In genomic region chr15:68820205-68820588, GRCh38 we compare ENCODE assay signal across 8 cellular contexts. TPM values are rescaled to one million over a fixed set of nuclear protein-coding genes. Genes with fewer than 3 reads are reported as not detected.
DNase-seq lines count a peak whose midpoint lies in the region; ATAC-seq and TF ChIP-seq lines count a peak whose summit lies in the region.

No MANE protein-coding gene starts in this region.

- no peaks in the 10 kb centered on the region for H3K36me3 ChIP-seq in kidney epithelial cell (ENCODE audit: control insufficient read depth, insufficient read depth, low read length)

- H3K4me1 Mint-ChIP-seq in T-helper 1 cell treated with Interleukin-12 subunit alpha and Interleukin-12 subunit beta and Interleukin-4 antibody, amounts not matched to agents 30 μg/mL and 1 μg/mL, for 36 hours (ENCODE audit: low read depth) = peaks cover 26% of the 10 kb centered on the region

- peak overlapping the region; percentile 100 for H3K27ac Mint-ChIP-seq in T-helper 1 cell treated with Interleukin-12 subunit alpha and Interleukin-12 subunit beta and Interleukin-4 antibody, amounts not matched to agents 30 μg/mL and 1 μg/mL, for 36 hours

- peak overlapping the region; percentile 79 for H3K4me3 ChIP-seq in kidney epithelial cell (ENCODE audit: low read depth, low read length)

- H3K27me3 ChIP-seq in kidney epithelial cell (ENCODE audit: control insufficient read depth, insufficient read depth, low read length) = no peaks in the 10 kb centered on the region

- H3K9me3 Mint-ChIP-seq in T-helper 1 cell treated with Interleukin-12 subunit alpha and Interleukin-12 subunit beta and Interleukin-4 antibody, amounts not matched to agents 30 μg/mL and 1 μg/mL, for 36 hours = no peaks in the 10 kb centered on the region

- TF ChIP-seq CTCF in kidney epithelial cell (IDR thresholded peaks at IDR 0.05; ENCODE audit: insufficient read depth, low read length, poor library complexity, severe bottlenecking) = no peak

- no peaks in the 10 kb centered on the region for H3K27me3 Mint-ChIP-seq in T-helper 1 cell treated with Interleukin-12 subunit alpha and Interleukin-12 subunit beta and Interleukin-4 antibody, amounts not matched to agents 30 μg/mL and 1 μg/mL, for 36 hours (ENCODE audit: low read depth)

- peaks cover 22% of the 10 kb centered on the region for H3K36me3 Mint-ChIP-seq in T-helper 1 cell treated with Interleukin-12 subunit alpha and Interleukin-12 subunit beta and Interleukin-4 antibody, amounts not matched to agents 30 μg/mL and 1 μg/mL, for 36 hours (ENCODE audit: low read depth)

- ATAC-seq in GM18858 (IDR thresholded peaks at IDR 0.05; ENCODE audit: unreplicated experiment) = no peak

- DNase-seq in NCI-H82 (lab: John Stamatoyannopoulos, UW) (peak; percentile 72), NCI-H82 treated with DMSO at 0.1 percent for 48 hours (lab: John Stamatoyannopoulos, UW; ENCODE audit: unreplicated experiment) (no peak), astrocyte of the hippocampus (ENCODE audit: low read depth, low spot score) (peak; percentile 58), kidney epithelial cell (ENCODE audit: low read depth) (no peak), NCI-H2029 (lab: John Stamatoyannopoulos, UW) (no peak)
- peak; percentile 56 to 57 for DNase-seq in stimulated activated CD4-positive, alpha-beta T cell treated with anti-CD3 and anti-CD28 coated beads, Interleukin-1b, Interleukin-23, amount 100 ng/mL, for 4 hours (ENCODE audit: low read depth in 2 of 2)

- peak overlapping the region; percentile 99 for H3K4me3 Mint-ChIP-seq in T-helper 1 cell treated with Interleukin-12 subunit alpha and Interleukin-12 subunit beta and Interleukin-4 antibody, amounts not matched to agents 30 μg/mL and 1 μg/mL, for 36 hours

RNA-seq across cellular contexts. Expression of gene ANP32A, which starts 0.5 kb away (rescaled TPM):
- total RNA-seq in kidney epithelial cell = 46.8 and 50.9 TPM in 2 replicates

Comparison
In these comparisons a context has a peak if more than half of its experiments do, and no peak if none do; other contexts are left out.
1. DNase-seq: peak in NCI-H82 (single experiment), astrocyte of the hippocampus (single experiment) and stimulated activated CD4-positive, alpha-beta T cell treated with anti-CD3 and anti-CD28 coated beads, Interleukin-1b, Interleukin-23, amount 100 ng/mL, for 4 hours (2 of 2); none in NCI-H82 treated with DMSO at 0.1 percent for 48 hours (single experiment), kidney epithelial cell (single experiment) and NCI-H2029 (single experiment).